ENCODE assay signal across 19 cellular contexts in genomic region chr12:68368332-68368731, GRCh38. TPM values are rescaled to one million over a fixed set of nuclear protein-coding genes. Genes with fewer than 3 reads are reported as not detected.
A peak's percentile ranks its signal among the peaks of the same experiment; 100 is the strongest.
DNase-seq lines count a peak whose midpoint lies in the region; ATAC-seq and TF ChIP-seq lines count a peak whose summit lies in the region.
"Had no signal": no experiment of that assay in that cellular context is flagged by ENCODE, and none has a peak within 500 bp of the region (broad histone marks: within the 10 kb centered on the region; RNA-seq: fewer than 3 reads in every experiment).

No MANE protein-coding gene starts in this region.

- H3K27me3 ChIP-seq in CD8-positive, alpha-beta memory T cell (ENCODE audit: insufficient read depth, low read length, poor library complexity, severe bottlenecking): no peaks in the 10 kb centered on the region
- H3K27me3 ChIP-seq in gastrocnemius medialis: no peaks in the 10 kb centered on the region
- H3K27me3 ChIP-seq: tibial nerve had no signal

- ATAC-seq in effector memory CD8-positive, alpha-beta T cell (replicated peaks): no peak
- no peak for ATAC-seq in GM18517 (IDR thresholded peaks at IDR 0.05; ENCODE audit: unreplicated experiment)
- no peak for ATAC-seq in gastrocnemius medialis
- no peak for ATAC-seq in GM18868 (IDR thresholded peaks at IDR 0.05; ENCODE audit: unreplicated experiment)

- TF ChIP-seq POLR2A in NB4 (IDR thresholded peaks at IDR 0.05; ENCODE audit: extremely low read depth, insufficient read length) (no peak), gastrocnemius medialis (IDR thresholded peaks at IDR 0.05) (no peak)

- TF ChIP-seq CTCF in NB4 (IDR thresholded peaks at IDR 0.05; ENCODE audit: low read depth, low read length) (no peak), gastrocnemius medialis (IDR thresholded peaks at IDR 0.05 in 4 of 5, conservative IDR thresholded peaks at IDR 0.05 in 1 of 5) (no peak)

- no peaks in the 10 kb centered on the region for H3K36me3 ChIP-seq in CD8-positive, alpha-beta memory T cell (ENCODE audit: insufficient read depth, low read length)
- H3K36me3 ChIP-seq in gastrocnemius medialis: no peaks in the 10 kb centered on the region
- H3K36me3 ChIP-seq: tibial nerve had no signal

- peak overlapping the region; percentile 78 to 99 (median 91) for H3K27ac Mint-ChIP-seq in CD8-positive, alpha-beta memory T cell
- H3K27ac Mint-ChIP-seq in effector memory CD8-positive, alpha-beta T cell: peak overlapping the region; percentile 92 to 99
- H3K27ac Mint-ChIP-seq: activated naive CD4-positive, alpha-beta T cell treated with anti-CD3 and anti-CD28 coated beads for 36 hours had no signal

- H3K9me3 Mint-ChIP-seq in CD8-positive, alpha-beta memory T cell: no peaks in the 10 kb centered on the region
- no peaks in the 10 kb centered on the region for H3K9me3 Mint-ChIP-seq in effector memory CD8-positive, alpha-beta T cell

- peak overlapping the region in 5 of 7 donors; percentile 10 to 42 (median 23) for H3K4me3 Mint-ChIP-seq in CD8-positive, alpha-beta memory T cell
- H3K4me3 Mint-ChIP-seq in effector memory CD8-positive, alpha-beta T cell: peak overlapping the region in 1 of 2 donors; percentile 69
- H3K4me3 Mint-ChIP-seq: activated naive CD4-positive, alpha-beta T cell treated with anti-CD3 and anti-CD28 coated beads for 36 hours had no signal

- in situ Hi-C loops in gastrocnemius medialis (cut with MboI; ENCODE audit: low sequenced_read_pairs in 4 of 4): loop anchor here in 2 of 4 donors (10.0 to 25.0 kb wide), 2 partner anchors 246 to 444 kb away; partner anchors contain the start of genes MDM2 (in 1 of the 2) and RAP1B (in 1 of the 2)

- no peak overlapping the region for H3K27ac ChIP-seq in CD8-positive, alpha-beta memory T cell (ENCODE audit: low read depth, low read length)
- H3K27ac ChIP-seq in gastrocnemius medialis: no peak overlapping the region
- H3K27ac ChIP-seq: dorsolateral prefrontal cortex, parathyroid adenoma had no signal

- no peaks in the 10 kb centered on the region for H3K36me3 Mint-ChIP-seq in CD8-positive, alpha-beta memory T cell
- H3K36me3 Mint-ChIP-seq in effector memory CD8-positive, alpha-beta T cell (ENCODE audit: insufficient read depth): peaks cover 12% of the 10 kb centered on the region
- H3K36me3 Mint-ChIP-seq: CD4-positive, CD25-positive, alpha-beta regulatory T cell had no signal

- H3K9me3 ChIP-seq in CD8-positive, alpha-beta memory T cell (ENCODE audit: low read length): no peaks in the 10 kb centered on the region
- H3K9me3 ChIP-seq in gastrocnemius medialis: no peaks in the 10 kb centered on the region
- H3K9me3 ChIP-seq: tibial nerve had no signal

- no peak overlapping the region for H3K4me3 ChIP-seq in CD8-positive, alpha-beta memory T cell (ENCODE audit: low read length)
- H3K4me3 ChIP-seq in NB4 (ENCODE audit: low read depth, low read length) (no peak overlapping the region), skeletal muscle cell (ENCODE audit: low read depth, low read length) (no peak overlapping the region), gastrocnemius medialis (no peak overlapping the region)
- H3K4me3 ChIP-seq: dorsolateral prefrontal cortex, tibial nerve had no signal

- H3K27me3 Mint-ChIP-seq in CD8-positive, alpha-beta memory T cell: no peaks in the 10 kb centered on the region
- H3K27me3 Mint-ChIP-seq in effector memory CD8-positive, alpha-beta T cell: no peaks in the 10 kb centered on the region
- H3K27me3 Mint-ChIP-seq: CD4-positive, CD25-positive, alpha-beta regulatory T cell had no signal

- POLR2A ChIA-PET in CD8-positive, alpha-beta memory T cell (lab: Charles Lee): no interaction called here

- peaks cover 80 to 86% (median 85%) of the 10 kb centered on the region in 3 donors for H3K4me1 Mint-ChIP-seq in CD8-positive, alpha-beta memory T cell
- H3K4me1 Mint-ChIP-seq in effector memory CD8-positive, alpha-beta T cell (ENCODE audit: low read depth in 2 of 2): peaks cover 50 to 76% of the 10 kb centered on the region in 2 donors

- CTCF ChIA-PET in CD8-positive, alpha-beta memory T cell (lab: Charles Lee): no interaction called here

- no peak for DNase-seq in CD8-positive, alpha-beta memory T cell
- DNase-seq in NB4 (ENCODE audit: low read depth) (peak; percentile 63), skeletal muscle cell (ENCODE audit: low read depth) (peak; percentile 52), dermis blood vessel endothelial cell (no peak), gastrocnemius medialis (no peak)
- DNase-seq in effector memory CD8-positive, alpha-beta T cell: no peak
- DNase-seq: activated CD4-positive, CD25-positive, alpha-beta regulatory T cell treated with anti-CD3 and anti-CD28 coated beads, Interleukin-2, amount 50 U/mL, for 72 hours; activated CD8-positive, alpha-beta memory T cell treated with anti-CD3 and anti-CD28 coated beads, Interleukin-2, amount 50 U/mL, for 48 hours; activated naive CD4-positive, alpha-beta T cell treated with anti-CD3 and anti-CD28 coated beads for 36 hours; dorsolateral prefrontal cortex; hypothalamus; NCI-H1092 treated with DMSO at 0.1 percent for 48 hours; SIG-M5; stimulated activated CD4-positive, alpha-beta T cell treated with anti-CD3 and anti-CD28 coated beads, Interleukin-4, amount 100 ng/mL, for 4 hours had no signal

- intact Hi-C loops in gastrocnemius medialis (cut with DNase I; ENCODE audit: low total_unique reads): loop anchor here (2.0 to 5.0 kb wide), 2 partner anchors 54 to 242 kb away; partner anchors contain the start of gene RAP1B

- peaks cover 63% of the 10 kb centered on the region for H3K4me1 ChIP-seq in CD8-positive, alpha-beta memory T cell (ENCODE audit: insufficient read depth, low read length)
- H3K4me1 ChIP-seq in gastrocnemius medialis: peaks cover 9 to 24% of the 10 kb centered on the region in 2 donors

RNA-seq across cellular contexts. Expression of gene MDM1, which starts 36.2 kb away (rescaled TPM):
- total RNA-seq in CD8-positive, alpha-beta memory T cell: 10 to 100 TPM; 23.6 to 25.3 TPM
- 15.7 TPM for polyA plus RNA-seq in CD8-positive, alpha-beta memory T cell
- total RNA-seq in dermis blood vessel endothelial cell (9.7 and 11.1 TPM in 2 replicates), gastrocnemius medialis (1 to 10 TPM; 1.6 to 6.8 (median 3.4) TPM)

Comparison
In these comparisons a context has a peak if more than half of its experiments do, and no peak if none do; other contexts are left out.
1. DNase-seq: peak in NB4 (single experiment) and skeletal muscle cell (single experiment); none in CD8-positive, alpha-beta memory T cell (0 of 5), effector memory CD8-positive, alpha-beta T cell (0 of 3), dermis blood vessel endothelial cell (single experiment) and gastrocnemius medialis (0 of 2).